In the genomic region with DNA sequence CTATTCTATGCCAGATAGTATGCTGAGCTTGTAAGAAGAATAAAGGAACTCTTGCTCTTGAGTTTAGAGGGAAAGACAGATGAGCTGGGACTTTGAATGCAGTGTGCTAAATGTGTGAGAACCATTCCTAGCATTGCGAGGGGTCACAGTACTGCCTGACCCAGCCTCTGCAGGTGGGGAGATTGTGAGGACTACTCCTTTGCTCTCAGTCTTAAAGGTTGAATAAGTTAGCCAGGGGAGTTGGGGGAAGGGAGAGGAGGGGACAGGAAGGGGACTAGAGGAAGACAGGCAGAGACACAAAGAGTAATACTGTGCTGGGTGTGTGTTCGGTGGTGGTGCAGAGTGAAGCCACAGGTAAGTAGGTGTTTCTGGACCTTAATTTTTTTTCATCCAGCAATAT, we compare ENCODE assay signal across 13 cellular contexts. TPM values are rescaled to one million over a fixed set of nuclear protein-coding genes. Genes with fewer than 3 reads are reported as not detected.
DNase-seq lines count a peak whose midpoint lies in the region; ATAC-seq and TF ChIP-seq lines count a peak whose summit lies in the region.
"Had no signal": no experiment of that assay in that cellular context is flagged by ENCODE, and none has a peak within 500 bp of the region (broad histone marks: within the 10 kb centered on the region; RNA-seq: fewer than 3 reads in every experiment).

No MANE protein-coding gene starts in this region.

- H3K36me3 ChIP-seq in GM23338 (ENCODE audit: insufficient read depth) = peaks cover 20% of the 10 kb centered on the region

- peak overlapping the region; percentile 85 for H3K27ac Mint-ChIP-seq in GM23338
- peak overlapping the region; percentile 64 for H3K27ac Mint-ChIP-seq in T-helper 17 cell
- H3K27ac Mint-ChIP-seq in nephron = peak overlapping the region in 2 of 3 experiments; percentile 9 to 61
- peak overlapping the region in 2 of 7 donors; percentile 15 to 17 for H3K27ac Mint-ChIP-seq in CD14-positive monocyte
- H3K27ac Mint-ChIP-seq: IgD-negative memory B cell had no signal

- no peak overlapping the region for H2AFZ ChIP-seq in GM23338

- no peaks in the 10 kb centered on the region; the same call in 1 of the 2 replicates for H3K79me2 ChIP-seq in GM23338 (replicated peaks; ENCODE audit: insufficient read depth)

- TF ChIP-seq CTCF in GM23338 (conservative IDR thresholded peaks at IDR 0.05; ENCODE audit: low read depth in 2 of 2) (no peak), nephron (IDR thresholded peaks at IDR 0.05; ENCODE audit: unreplicated experiment in 3 of 3) (no peak), CD14-positive monocyte (IDR thresholded peaks at IDR 0.05) (no peak)

- H3K4me2 ChIP-seq in GM23338 = no peak overlapping the region
- H3K4me2 ChIP-seq: A549 had no signal

- no peaks in the 10 kb centered on the region for H3K27me3 ChIP-seq in GM23338 (ENCODE audit: insufficient read depth)

- DNase-seq in GM23338 (ENCODE audit: low spot score) (peak; percentile 44), T-helper 17 cell (no peak), iPS DF 19.7 (ENCODE audit: low read depth, low spot score) (peak; percentile 17), NOMO-1 (lab: John Stamatoyannopoulos, UW; ENCODE audit: unreplicated experiment in 2 of 2) (no peak), CD14-positive monocyte (ENCODE audit: low spot score) (no peak), NK-92 (lab: John Stamatoyannopoulos, UW; ENCODE audit: unreplicated experiment) (no peak)
- DNase-seq: COR-L47, MM.1S, NCI-H1092 treated with DMSO at 0.1 percent for 48 hours had no signal

- H3K4me3 Mint-ChIP-seq in GM23338 (peak overlapping the region; percentile 23), T-helper 17 cell (no peak overlapping the region), nephron (no peak overlapping the region), CD14-positive monocyte (no peak overlapping the region)
- H3K4me3 Mint-ChIP-seq: IgD-negative memory B cell had no signal

- no peaks in the 10 kb centered on the region; the same call in 1 of the 2 replicates for H4K20me1 ChIP-seq in GM23338 (replicated peaks; ENCODE audit: insufficient read depth)

- peak overlapping the region; percentile 45 for H3K27ac ChIP-seq in GM23338 (ENCODE audit: low read depth)
- H3K27ac ChIP-seq: A549 had no signal

- H3K9me3 Mint-ChIP-seq in GM23338 = no peaks in the 10 kb centered on the region
- H3K9me3 Mint-ChIP-seq in nephron = no peaks in the 10 kb centered on the region
- H3K9me3 Mint-ChIP-seq in CD14-positive monocyte = peaks cover 0 to 2% (median 0%) of the 10 kb centered on the region in 7 donors
- H3K9me3 Mint-ChIP-seq: IgD-negative memory B cell had no signal

- ATAC-seq in GM23338 (peak; percentile 86), T-helper 17 cell (no peak), HG03135 (IDR thresholded peaks at IDR 0.05; ENCODE audit: unreplicated experiment) (no peak)

- H3K27me3 Mint-ChIP-seq in GM23338 (ENCODE audit: insufficient read depth, low read depth, poor library complexity) = no peaks in the 10 kb centered on the region
- H3K27me3 Mint-ChIP-seq in T-helper 17 cell = no peaks in the 10 kb centered on the region
- no peaks in the 10 kb centered on the region for H3K27me3 Mint-ChIP-seq in nephron (ENCODE audit: low read depth)
- peaks cover 0 to 2% (median 0%) of the 10 kb centered on the region in 3 donors for H3K27me3 Mint-ChIP-seq in CD14-positive monocyte (ENCODE audit: low read depth in 3 of 3)
- H3K27me3 Mint-ChIP-seq: IgD-negative memory B cell had no signal

- no peaks in the 10 kb centered on the region for H3F3A ChIP-seq in GM23338 (replicated peaks; ENCODE audit: low read depth)

- H3K4me3 ChIP-seq in GM23338 = no peak overlapping the region
- H3K4me3 ChIP-seq: A549 had no signal

- H3K9me3 ChIP-seq in T-helper 17 cell (ENCODE audit: control insufficient read depth, low read length, poor library complexity, severe bottlenecking) = no peaks in the 10 kb centered on the region
- H3K9me3 ChIP-seq: A549 had no signal

- H3K9me2 ChIP-seq in GM23338 (ENCODE audit: insufficient read depth) = no peaks in the 10 kb centered on the region

- intact Hi-C loops in CD14-positive monocyte (cut with micrococcal nuclease) = loop anchor here in 1 of 2 donors (5.0 kb wide), 1 partner anchor 138 kb away; the partner anchor contains the start of gene LRRC66

- H3K4me1 Mint-ChIP-seq in GM23338 (peaks cover 27% of the 10 kb centered on the region), T-helper 17 cell (peaks cover 18% of the 10 kb centered on the region), nephron (no peaks in the 10 kb centered on the region), CD14-positive monocyte (no peaks in the 10 kb centered on the region)
- H3K4me1 Mint-ChIP-seq: IgD-negative memory B cell had no signal

- H3K4me1 ChIP-seq in GM23338 (ENCODE audit: insufficient read depth) = peaks cover 11% of the 10 kb centered on the region
- H3K4me1 ChIP-seq: A549 had no signal

- H3K36me3 Mint-ChIP-seq in GM23338 (ENCODE audit: low read depth) = peaks cover 53% of the 10 kb centered on the region
- peaks cover 17% of the 10 kb centered on the region for H3K36me3 Mint-ChIP-seq in T-helper 17 cell (ENCODE audit: low read depth)
- H3K36me3 Mint-ChIP-seq in nephron (ENCODE audit: low read depth) = peaks cover 69% of the 10 kb centered on the region
- peaks cover 33 to 51% of the 10 kb centered on the region in 2 donors for H3K36me3 Mint-ChIP-seq in CD14-positive monocyte

TF ChIP-seq in GM23338, 12 proteins besides CTCF, POLR2A, EP300 and RAD21 (continues in another document):
- TF ChIP-seq, protein P1, sequence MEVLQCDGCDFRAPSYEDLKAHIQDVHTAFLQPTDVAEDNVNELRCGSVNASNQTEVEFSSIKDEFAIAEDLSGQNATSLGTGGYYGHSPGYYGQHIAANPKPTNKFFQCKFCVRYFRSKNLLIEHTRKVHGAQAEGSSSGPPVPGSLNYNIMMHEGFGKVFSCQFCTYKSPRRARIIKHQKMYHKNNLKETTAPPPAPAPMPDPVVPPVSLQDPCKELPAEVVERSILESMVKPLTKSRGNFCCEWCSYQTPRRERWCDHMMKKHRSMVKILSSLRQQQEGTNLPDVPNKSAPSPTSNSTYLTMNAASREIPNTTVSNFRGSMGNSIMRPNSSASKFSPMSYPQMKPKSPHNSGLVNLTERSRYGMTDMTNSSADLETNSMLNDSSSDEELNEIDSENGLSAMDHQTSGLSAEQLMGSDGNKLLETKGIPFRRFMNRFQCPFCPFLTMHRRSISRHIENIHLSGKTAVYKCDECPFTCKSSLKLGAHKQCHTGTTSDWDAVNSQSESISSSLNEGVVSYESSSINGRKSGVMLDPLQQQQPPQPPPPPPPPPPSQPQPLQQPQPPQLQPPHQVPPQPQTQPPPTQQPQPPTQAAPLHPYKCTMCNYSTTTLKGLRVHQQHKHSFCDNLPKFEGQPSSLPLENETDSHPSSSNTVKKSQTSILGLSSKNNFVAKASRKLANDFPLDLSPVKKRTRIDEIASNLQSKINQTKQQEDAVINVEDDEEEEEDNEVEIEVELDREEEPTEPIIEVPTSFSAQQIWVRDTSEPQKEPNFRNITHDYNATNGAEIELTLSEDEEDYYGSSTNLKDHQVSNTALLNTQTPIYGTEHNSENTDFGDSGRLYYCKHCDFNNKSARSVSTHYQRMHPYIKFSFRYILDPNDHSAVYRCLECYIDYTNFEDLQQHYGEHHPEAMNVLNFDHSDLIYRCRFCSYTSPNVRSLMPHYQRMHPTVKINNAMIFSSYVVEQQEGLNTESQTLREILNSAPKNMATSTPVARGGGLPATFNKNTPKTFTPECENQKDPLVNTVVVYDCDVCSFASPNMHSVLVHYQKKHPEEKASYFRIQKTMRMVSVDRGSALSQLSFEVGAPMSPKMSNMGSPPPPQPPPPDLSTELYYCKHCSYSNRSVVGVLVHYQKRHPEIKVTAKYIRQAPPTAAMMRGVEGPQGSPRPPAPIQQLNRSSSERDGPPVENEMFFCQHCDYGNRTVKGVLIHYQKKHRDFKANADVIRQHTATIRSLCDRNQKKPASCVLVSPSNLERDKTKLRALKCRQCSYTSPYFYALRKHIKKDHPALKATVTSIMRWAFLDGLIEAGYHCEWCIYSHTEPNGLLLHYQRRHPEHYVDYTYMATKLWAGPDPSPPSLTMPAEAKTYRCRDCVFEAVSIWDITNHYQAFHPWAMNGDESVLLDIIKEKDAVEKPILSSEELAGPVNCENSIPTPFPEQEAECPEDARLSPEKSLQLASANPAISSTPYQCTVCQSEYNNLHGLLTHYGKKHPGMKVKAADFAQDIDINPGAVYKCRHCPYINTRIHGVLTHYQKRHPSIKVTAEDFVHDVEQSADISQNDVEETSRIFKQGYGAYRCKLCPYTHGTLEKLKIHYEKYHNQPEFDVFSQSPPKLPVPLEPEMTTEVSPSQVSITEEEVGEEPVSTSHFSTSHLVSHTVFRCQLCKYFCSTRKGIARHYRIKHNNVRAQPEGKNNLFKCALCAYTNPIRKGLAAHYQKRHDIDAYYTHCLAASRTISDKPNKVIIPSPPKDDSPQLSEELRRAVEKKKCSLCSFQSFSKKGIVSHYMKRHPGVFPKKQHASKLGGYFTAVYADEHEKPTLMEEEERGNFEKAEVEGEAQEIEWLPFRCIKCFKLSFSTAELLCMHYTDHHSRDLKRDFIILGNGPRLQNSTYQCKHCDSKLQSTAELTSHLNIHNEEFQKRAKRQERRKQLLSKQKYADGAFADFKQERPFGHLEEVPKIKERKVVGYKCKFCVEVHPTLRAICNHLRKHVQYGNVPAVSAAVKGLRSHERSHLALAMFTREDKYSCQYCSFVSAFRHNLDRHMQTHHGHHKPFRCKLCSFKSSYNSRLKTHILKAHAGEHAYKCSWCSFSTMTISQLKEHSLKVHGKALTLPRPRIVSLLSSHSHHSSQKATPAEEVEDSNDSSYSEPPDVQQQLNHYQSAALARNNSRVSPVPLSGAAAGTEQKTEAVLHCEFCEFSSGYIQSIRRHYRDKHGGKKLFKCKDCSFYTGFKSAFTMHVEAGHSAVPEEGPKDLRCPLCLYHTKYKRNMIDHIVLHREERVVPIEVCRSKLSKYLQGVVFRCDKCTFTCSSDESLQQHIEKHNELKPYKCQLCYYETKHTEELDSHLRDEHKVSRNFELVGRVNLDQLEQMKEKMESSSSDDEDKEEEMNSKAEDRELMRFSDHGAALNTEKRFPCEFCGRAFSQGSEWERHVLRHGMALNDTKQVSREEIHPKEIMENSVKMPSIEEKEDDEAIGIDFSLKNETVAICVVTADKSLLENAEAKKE (CRISPR knock-in tag; IDR thresholded peaks at IDR 0.05) = no peak
- TF ChIP-seq STAT1 (IDR thresholded peaks at IDR 0.05; ENCODE audit: unreplicated experiment) (no peak), ZNF114 (CRISPR knock-in tag; IDR thresholded peaks at IDR 0.05) (no peak), JUNB (IDR thresholded peaks at IDR 0.05; ENCODE audit: unreplicated experiment) (no peak), EZH2 (IDR thresholded peaks at IDR 0.05; ENCODE audit: low read depth, unreplicated experiment) (no peak), CREB1 (CRISPR knock-in tag; IDR thresholded peaks at IDR 0.05; ENCODE audit: low read depth) (no peak)

RNA-seq across cellular contexts. Expression of gene DCUN1D4, which starts 41.7 kb away (rescaled TPM):
- 37.9 and 54.8 TPM in 2 replicates for total RNA-seq in GM23338 (2014; rRNA removed; shearing (Covaris generic))
- 23.1 and 26.1 TPM in 2 replicates for polyA plus RNA-seq in GM23338 (2016; fragmentation: Nextera tagmentation; extraction: Ambion mirVana)
- 10 to 100 TPM; 30.7 to 39.1 TPM for total RNA-seq in T-helper 17 cell
- 1 to 10 TPM; 4.7 to 6.9 TPM for polyA plus RNA-seq in CD14-positive monocyte

Comparison
In these comparisons a context has a peak if more than half of its experiments do, and no peak if none do; other contexts are left out.
1. DNase-seq: peak in GM23338 (single experiment) and iPS DF 19.7 (single experiment); none in T-helper 17 cell (0 of 3), NOMO-1 (0 of 2), CD14-positive monocyte (single experiment) and NK-92 (single experiment).